In the genomic region with DNA sequence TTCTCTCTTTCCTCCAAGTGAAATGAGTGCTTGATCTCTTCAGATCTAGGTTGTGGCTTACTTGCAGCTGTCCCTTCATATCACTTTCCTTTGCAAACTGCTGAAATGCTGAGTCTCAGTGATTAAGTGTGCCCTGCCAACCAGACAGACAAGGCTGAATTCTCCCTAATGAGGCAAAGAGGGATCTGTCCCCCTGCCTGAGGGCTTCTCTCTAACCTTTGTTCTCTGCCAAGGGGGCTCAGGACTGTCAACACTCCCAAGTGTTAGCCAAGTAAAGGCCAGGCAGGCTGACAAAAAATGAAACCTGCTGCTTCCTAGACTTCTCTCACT, we compare ENCODE assay signal across 16 cellular contexts. TPM values are rescaled to one million over a fixed set of nuclear protein-coding genes. Genes with fewer than 3 reads are reported as not detected.
DNase-seq lines count a peak whose midpoint lies in the region; ATAC-seq and TF ChIP-seq lines count a peak whose summit lies in the region.
"Had no signal": no experiment of that assay in that cellular context is flagged by ENCODE, and none has a peak within 500 bp of the region (broad histone marks: within the 10 kb centered on the region; RNA-seq: fewer than 3 reads in every experiment).

A gene (minus strand): TSS at position 24 of the 330 bp plus-strand sequence. CDS start 5,277 bp downstream, outside the sequence.

- TF ChIP-seq POLR2A in gastrocnemius medialis (IDR thresholded peaks at IDR 0.05) = no peak

- TF ChIP-seq CTCF in heart right ventricle (IDR thresholded peaks at IDR 0.05) (no peak), gastrocnemius medialis (IDR thresholded peaks at IDR 0.05 in 4 of 5, conservative IDR thresholded peaks at IDR 0.05 in 1 of 5) (no peak)

- no peaks in the 10 kb centered on the region for H3K9me3 Mint-ChIP-seq in activated naive CD4-positive, alpha-beta T cell treated with anti-CD3 and anti-CD28 coated beads, Interleukin-2, amount 50 U/mL, for 24 hours
- H3K9me3 Mint-ChIP-seq: HFFc6 had no signal

- ATAC-seq in heart right ventricle (peak; percentile 77 to 97 (median 92)), gastrocnemius medialis (peak; percentile 95 to 97), HG03280 (IDR thresholded peaks at IDR 0.05; ENCODE audit: unreplicated experiment) (no peak)
- ATAC-seq: GM12878 had no signal

- H3K4me3 Mint-ChIP-seq in activated naive CD4-positive, alpha-beta T cell treated with anti-CD3 and anti-CD28 coated beads, Interleukin-2, amount 50 U/mL, for 24 hours = no peak within 1 kb of the TSS
- H3K4me3 Mint-ChIP-seq: HFFc6 had no signal

- peaks cover 27% of the 10 kb centered on the region for H3K4me1 Mint-ChIP-seq in activated naive CD4-positive, alpha-beta T cell treated with anti-CD3 and anti-CD28 coated beads, Interleukin-2, amount 50 U/mL, for 24 hours

- no peak for DNase-seq in activated naive CD4-positive, alpha-beta T cell treated with Interleukin-2 at 50 U/mL for 16 hours
- DNase-seq in NCI-H69 (lab: John Stamatoyannopoulos, UW) (peak; percentile 92), heart right ventricle (peak in 1 of 2 donors; percentile 51), gastrocnemius medialis (peak; percentile 5 to 66), LoVo (ENCODE audit: low spot score) (no peak), NCI-H1930 (lab: John Stamatoyannopoulos, UW) (no peak)
- DNase-seq: activated T-cell treated with anti-CD3 and anti-CD28 coated beads for 4 hours, aorta, cortex of kidney, DMS79 treated with DMSO at 0.1 percent for 48 hours, HFFc6, MM.1S had no signal

- H3K4me3 ChIP-seq in heart right ventricle (peak within 1 kb of the TSS in 7 of 10 donors; percentile 9 to 41 (median 28)), gastrocnemius medialis (peak within 1 kb of the TSS; percentile 37 to 55 (median 47))
- H3K4me3 ChIP-seq: GM12878, thoracic aorta had no signal

- H3K4me1 ChIP-seq in heart right ventricle (peaks cover 0 to 9% (median 0%) of the 10 kb centered on the region in 9 donors), gastrocnemius medialis (peaks cover 42 to 48% of the 10 kb centered on the region in 2 donors)

- H3K27me3 ChIP-seq in heart right ventricle (no peaks in the 10 kb centered on the region), gastrocnemius medialis (no peaks in the 10 kb centered on the region)

- peak within 1 kb of the TSS; percentile 36 for H3K27ac Mint-ChIP-seq in activated naive CD4-positive, alpha-beta T cell treated with anti-CD3 and anti-CD28 coated beads, Interleukin-2, amount 50 U/mL, for 24 hours
- H3K27ac Mint-ChIP-seq: HFFc6 had no signal

- no peaks in the 10 kb centered on the region for H3K27me3 Mint-ChIP-seq in activated naive CD4-positive, alpha-beta T cell treated with anti-CD3 and anti-CD28 coated beads, Interleukin-2, amount 50 U/mL, for 24 hours

- H3K27ac ChIP-seq in heart right ventricle (peak within 1 kb of the TSS in 7 of 10 donors; percentile 13 to 73 (median 64)), gastrocnemius medialis (peak within 1 kb of the TSS; percentile 77 to 88 (median 83))
- H3K27ac ChIP-seq: thoracic aorta had no signal

- H3K9me3 ChIP-seq in heart right ventricle (no peaks in the 10 kb centered on the region), gastrocnemius medialis (no peaks in the 10 kb centered on the region)
- H3K9me3 ChIP-seq: thoracic aorta had no signal

- in situ Hi-C loops in gastrocnemius medialis (cut with MboI; ENCODE audit: low sequenced_read_pairs in 4 of 4) = no loop called here

- peaks cover 12% of the 10 kb centered on the region for H3K36me3 Mint-ChIP-seq in activated naive CD4-positive, alpha-beta T cell treated with anti-CD3 and anti-CD28 coated beads, Interleukin-2, amount 50 U/mL, for 24 hours

- intact Hi-C loops in heart right ventricle (cut with DNase I) (no loop called here), gastrocnemius medialis (cut with DNase I; ENCODE audit: low total_unique reads) (no loop called here)

- peaks cover 0 to 76% (median 10%) of the 10 kb centered on the region in 9 donors for H3K36me3 ChIP-seq in heart right ventricle
- peaks cover 0 to 18% of the 10 kb centered on the region in 2 donors for H3K36me3 ChIP-seq in gastrocnemius medialis

RNA-seq across cellular contexts. Expression of the gene that starts here (rescaled TPM):
- total RNA-seq in heart right ventricle = 10 to 100 TPM in 3 of 10 donors, 1 to 10 TPM in 7; 1.1 to 18.1 (median 7.7) TPM
- polyA plus RNA-seq in heart right ventricle = 1 to 10 TPM in 1 of 2 donors, under 1 TPM in 1; 0.90 to 5.6 TPM
- 10 to 100 TPM in 3 of 4 donors, 1 to 10 TPM in 1; 1.4 to 49.4 (median 30.4) TPM for total RNA-seq in gastrocnemius medialis

Comparison
In these comparisons a context has a peak if more than half of its experiments do, and no peak if none do; other contexts are left out.
1. DNase-seq: peak in NCI-H69 (single experiment) and gastrocnemius medialis (2 of 2); none in activated naive CD4-positive, alpha-beta T cell treated with Interleukin-2 at 50 U/mL for 16 hours (single experiment), LoVo (single experiment) and NCI-H1930 (0 of 2).